Comparison of ENCODE assay signal across 15 cellular contexts in genomic region chr1:56423716-56424115, GRCh38.
A peak's percentile ranks its signal among the peaks of the same experiment; 100 is the strongest.
DNase-seq lines count a peak whose midpoint lies in the region; ATAC-seq, FAIRE-seq and TF ChIP-seq lines count a peak whose summit lies in the region.
"Had no signal": no experiment of that assay in that cellular context is flagged by ENCODE, and none has a peak within 500 bp of the region (broad histone marks: within the 10 kb centered on the region; RNA-seq: fewer than 3 reads in every experiment).

No MANE protein-coding gene starts in this region.

- H4K5ac ChIP-seq in H1 (ENCODE audit: insufficient read length, low read depth, low read length), result no peak overlapping the region

- H2AFZ ChIP-seq in H1 (ENCODE audit: low read length), result no peak overlapping the region

- peaks cover 38% of the 10 kb centered on the region for H3K4me1 Mint-ChIP-seq in CD14-positive monocyte

- no peaks in the 10 kb centered on the region for H3K79me2 ChIP-seq in H1 (ENCODE audit: control insufficient read depth in 1 of 2, insufficient read depth in 2 of 2, low read length in 2 of 2)

- H2AK5ac ChIP-seq in H1 (ENCODE audit: low read depth, low read length), result no peak overlapping the region

- H3K79me1 ChIP-seq in H1 (ENCODE audit: low read depth, low read length), result no peaks in the 10 kb centered on the region

- no peak overlapping the region for H2BK12ac ChIP-seq in H1 (ENCODE audit: low read depth, low read length)

- H3K14ac ChIP-seq in H1 (ENCODE audit: insufficient read length), result no peak overlapping the region

- FAIRE-seq in H1 (lab: Jason Lieb, UNC), result no peak
- FAIRE-seq: A204.1, K562 had no signal

- H3K36me3 Mint-ChIP-seq in CD14-positive monocyte, result no peaks in the 10 kb centered on the region
- H3K36me3 Mint-ChIP-seq: CD8-positive, alpha-beta T cell had no signal

- peak overlapping the region; percentile 8 for H3K4ac ChIP-seq in H1 (replicated peaks; ENCODE audit: insufficient read length, low read depth, low read length)

- H3K9me3 ChIP-seq in H1 (ENCODE audit: insufficient read depth in 2 of 2, low read depth in 1 of 2, low read length in 1 of 2) (no peaks in the 10 kb centered on the region), neutrophil (no peaks in the 10 kb centered on the region), breast epithelium (no peaks in the 10 kb centered on the region)

- no peak for TF ChIP-seq CTCF in CD14-positive monocyte (IDR thresholded peaks at IDR 0.05)
- TF ChIP-seq CTCF in H1 (IDR thresholded peaks at IDR 0.05; ENCODE audit: control extremely low read depth in 1 of 3, insufficient read depth in 1 of 3, low read depth in 1 of 3, low read length in 3 of 3), result no peak
- TF ChIP-seq CTCF in neutrophil (IDR thresholded peaks at IDR 0.05), result no peak
- TF ChIP-seq CTCF in breast epithelium (IDR thresholded peaks at IDR 0.05), result no peak

- POLR2A ChIA-PET in H1 (lab: Charles Lee; ENCODE audit: partially characterized antibody), result no interaction called here

- H3K27me3 ChIP-seq in H1 (replicated peaks in 1 of 4; ENCODE audit: control insufficient read depth in 3 of 4, extremely low read depth in 1 of 4, insufficient read depth in 3 of 4, low read length in 3 of 4) (no peaks in the 10 kb centered on the region; a peak in 1 of 7 replicates), neutrophil (no peaks in the 10 kb centered on the region), breast epithelium (no peaks in the 10 kb centered on the region)

- no peak overlapping the region for H4K91ac ChIP-seq in H1 (replicated peaks; ENCODE audit: insufficient read length, low read length)

- WGBS in H1 (ENCODE audit: extremely low coverage in 1 of 2, insufficient coverage in 1 of 2, insufficient read length in 1 of 2, insufficient replicate concordance in 2 of 2, low coverage in 1 of 2, low lambda C conversion rate in 2 of 2, missing lambda C conversion rate in 1 of 2), 2 experiments, result 80 to 100% methylated on average over 1 to 4 of the region's 4 CpGs

- H2BK5ac ChIP-seq in H1 (ENCODE audit: low read depth, low read length), result no peak overlapping the region

- TF ChIP-seq EP300 in H1 (IDR thresholded peaks at IDR 0.05; ENCODE audit: borderline replicate concordance in 1 of 2, low read depth in 2 of 2, low read length in 2 of 2), result no peak

- peaks cover 0 to 4% (median 3%) of the 10 kb centered on the region in 3 donors for H3K27me3 Mint-ChIP-seq in CD14-positive monocyte (ENCODE audit: low read depth in 3 of 3)

- TF ChIP-seq RAD21 in H1 (IDR thresholded peaks at IDR 0.05 in 1 of 2, conservative IDR thresholded peaks at IDR 0.05 in 1 of 2; ENCODE audit: low read depth in 2 of 2, low read length in 2 of 2), result no peak

- peak overlapping the region; percentile 73; the same call in 1 of the 2 replicates for H2BK15ac ChIP-seq in H1 (ENCODE audit: low read length)

- H3K56ac ChIP-seq in H1 (replicated peaks; ENCODE audit: insufficient read length, low read depth, low read length), result no peak overlapping the region

- H3K27ac ChIP-seq in H1 (ENCODE audit: low read depth, low read length) (no peak overlapping the region), neutrophil (peak overlapping the region; percentile 14), breast epithelium (no peak overlapping the region)

- H3K9ac ChIP-seq in H1 (replicated peaks in 1 of 4; ENCODE audit: extremely low read depth in 1 of 4, low read depth in 3 of 4, low read length in 3 of 4), result no peak overlapping the region

- H3K27ac Mint-ChIP-seq in CD14-positive monocyte, result peak overlapping the region in 4 of 7 donors; percentile 46 to 87 (median 64)
- H3K27ac Mint-ChIP-seq: CD8-positive, alpha-beta T cell; H9 had no signal

- H3K4me3 Mint-ChIP-seq in CD14-positive monocyte, result no peak overlapping the region
- H3K4me3 Mint-ChIP-seq: CD8-positive, alpha-beta T cell; H9 had no signal

- H3K18ac ChIP-seq in H1 (ENCODE audit: extremely low read depth, low read length), result no peak overlapping the region

- H3K23me2 ChIP-seq in H1 (ENCODE audit: low read depth, low read length), result no peaks in the 10 kb centered on the region

- no peak overlapping the region; the same call in 1 of the 2 replicates for H4K8ac ChIP-seq in H1 (ENCODE audit: extremely low read depth, insufficient read depth, low read length)

- intact Hi-C loops in CD14-positive monocyte (cut with micrococcal nuclease) (loop anchor here (5.0 kb wide), 2 partner anchors 49 to 104 kb away; no protein-coding TSS in a partner anchor), breast epithelium (cut with DNase I; ENCODE audit: low total_unique reads) (no loop called here)

- no peaks in the 10 kb centered on the region; a peak in 2 of 7 replicates for H3K4me1 ChIP-seq in H1 (replicated peaks in 1 of 4; ENCODE audit: control insufficient read depth in 3 of 4, insufficient read depth in 4 of 4, low read length in 3 of 4)
- H3K4me1 ChIP-seq in neutrophil (ENCODE audit: control insufficient read depth in 1 of 2, insufficient read depth in 1 of 2, low read depth in 1 of 2, low read length in 1 of 2), result peaks cover 33 to 35% of the 10 kb centered on the region in 2 experiments
- no peaks in the 10 kb centered on the region for H3K4me1 ChIP-seq in breast epithelium

- H3K9me3 Mint-ChIP-seq in CD14-positive monocyte, result no peaks in the 10 kb centered on the region
- H3K9me3 Mint-ChIP-seq: CD8-positive, alpha-beta T cell; H9 had no signal

- H3K4me2 ChIP-seq in H1 (ENCODE audit: insufficient read depth in 1 of 2, low read depth in 2 of 2, low read length in 2 of 2), result no peak overlapping the region

- H3K36me3 ChIP-seq in H1 (ENCODE audit: control insufficient read depth in 2 of 4, insufficient read depth in 4 of 4, low read length in 3 of 4) (no peaks in the 10 kb centered on the region), neutrophil (no peaks in the 10 kb centered on the region), breast epithelium (no peaks in the 10 kb centered on the region)

- no peak for TF ChIP-seq POLR2A in H1 (IDR thresholded peaks at IDR 0.05; ENCODE audit: control extremely low read depth in 1 of 2, low read depth in 2 of 2, low read length in 2 of 2)
- no peak for TF ChIP-seq POLR2A in breast epithelium (IDR thresholded peaks at IDR 0.05)

- no peaks in the 10 kb centered on the region for H4K20me1 ChIP-seq in H1 (replicated peaks in 1 of 2; ENCODE audit: control insufficient read depth in 1 of 2, insufficient read depth in 2 of 2, low read length in 2 of 2)

- H2BK20ac ChIP-seq in H1 (ENCODE audit: low read length), result no peak overlapping the region

- H3K4me3 ChIP-seq in H1 (ENCODE audit: extremely low read depth in 1 of 4, insufficient read depth in 2 of 4, low read depth in 3 of 4, low read length in 4 of 4) (no peak overlapping the region), neutrophil (ENCODE audit: low read depth in 1 of 2, low read length in 1 of 2) (no peak overlapping the region), breast epithelium (no peak overlapping the region)
- H3K4me3 ChIP-seq: K562 had no signal

- ATAC-seq in HG03342 (IDR thresholded peaks at IDR 0.05; ENCODE audit: unreplicated experiment), result no peak
- ATAC-seq: CD8-positive, alpha-beta T cell; K562 had no signal

- CTCF ChIA-PET in H1 (lab: Charles Lee; ENCODE audit: partially characterized antibody), result interaction anchor here (0.6 to 1.7 kb wide), 5 partner anchors 15 to 867 kb away, joined by 3 to 5 read pairs (median 3); no protein-coding TSS in a partner anchor

- no peak overlapping the region for H3K23ac ChIP-seq in H1 (ENCODE audit: insufficient read length)

- no peak overlapping the region for H2BK120ac ChIP-seq in H1 (replicated peaks; ENCODE audit: low read depth, low read length)

- no peak for DNase-seq in CD14-positive monocyte (ENCODE audit: low spot score)
- DNase-seq in H1 (ENCODE audit: low read depth in 1 of 2, low spot score in 2 of 2), result no peak
- DNase-seq in medulla oblongata (ENCODE audit: extremely low spot score), result no peak
- no peak for DNase-seq in breast epithelium (ENCODE audit: low spot score in 2 of 2)
- DNase-seq: ACHN; Calu3; CD8-positive, alpha-beta T cell; DMS79 treated with DMSO at 0.1 percent for 48 hours; GF-D8; GOT3; H9 had no signal

TF ChIP-seq in H1, 55 proteins besides CTCF, POLR2A, EP300 and RAD21:
- TF ChIP-seq, protein P1, sequence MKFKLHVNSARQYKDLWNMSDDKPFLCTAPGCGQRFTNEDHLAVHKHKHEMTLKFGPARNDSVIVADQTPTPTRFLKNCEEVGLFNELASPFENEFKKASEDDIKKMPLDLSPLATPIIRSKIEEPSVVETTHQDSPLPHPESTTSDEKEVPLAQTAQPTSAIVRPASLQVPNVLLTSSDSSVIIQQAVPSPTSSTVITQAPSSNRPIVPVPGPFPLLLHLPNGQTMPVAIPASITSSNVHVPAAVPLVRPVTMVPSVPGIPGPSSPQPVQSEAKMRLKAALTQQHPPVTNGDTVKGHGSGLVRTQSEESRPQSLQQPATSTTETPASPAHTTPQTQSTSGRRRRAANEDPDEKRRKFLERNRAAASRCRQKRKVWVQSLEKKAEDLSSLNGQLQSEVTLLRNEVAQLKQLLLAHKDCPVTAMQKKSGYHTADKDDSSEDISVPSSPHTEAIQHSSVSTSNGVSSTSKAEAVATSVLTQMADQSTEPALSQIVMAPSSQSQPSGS (IDR thresholded peaks at IDR 0.05; ENCODE audit: low read length), result no peak
- no peak for TF ChIP-seq TEAD4 (IDR thresholded peaks at IDR 0.05; ENCODE audit: low read depth, low read length)
- TF ChIP-seq NRF1 (IDR thresholded peaks at IDR 0.05; ENCODE audit: low read depth, low read length), result no peak
- TF ChIP-seq CTBP2 (IDR thresholded peaks at IDR 0.05; ENCODE audit: borderline replicate concordance, insufficient read depth, insufficient read length, low read length), result no peak
- TF ChIP-seq SP1 (IDR thresholded peaks at IDR 0.05; ENCODE audit: low read depth, low read length), result no peak
- TF ChIP-seq RXRA (IDR thresholded peaks at IDR 0.05; ENCODE audit: insufficient read depth, low read depth, low read length), result no peak
- no peak for TF ChIP-seq E2F6 (IDR thresholded peaks at IDR 0.05)
TF ChIP-seq in H1: peak in this region for 0.
